Comparison of ENCODE assay signal across 8 cellular contexts in the genomic region with DNA sequence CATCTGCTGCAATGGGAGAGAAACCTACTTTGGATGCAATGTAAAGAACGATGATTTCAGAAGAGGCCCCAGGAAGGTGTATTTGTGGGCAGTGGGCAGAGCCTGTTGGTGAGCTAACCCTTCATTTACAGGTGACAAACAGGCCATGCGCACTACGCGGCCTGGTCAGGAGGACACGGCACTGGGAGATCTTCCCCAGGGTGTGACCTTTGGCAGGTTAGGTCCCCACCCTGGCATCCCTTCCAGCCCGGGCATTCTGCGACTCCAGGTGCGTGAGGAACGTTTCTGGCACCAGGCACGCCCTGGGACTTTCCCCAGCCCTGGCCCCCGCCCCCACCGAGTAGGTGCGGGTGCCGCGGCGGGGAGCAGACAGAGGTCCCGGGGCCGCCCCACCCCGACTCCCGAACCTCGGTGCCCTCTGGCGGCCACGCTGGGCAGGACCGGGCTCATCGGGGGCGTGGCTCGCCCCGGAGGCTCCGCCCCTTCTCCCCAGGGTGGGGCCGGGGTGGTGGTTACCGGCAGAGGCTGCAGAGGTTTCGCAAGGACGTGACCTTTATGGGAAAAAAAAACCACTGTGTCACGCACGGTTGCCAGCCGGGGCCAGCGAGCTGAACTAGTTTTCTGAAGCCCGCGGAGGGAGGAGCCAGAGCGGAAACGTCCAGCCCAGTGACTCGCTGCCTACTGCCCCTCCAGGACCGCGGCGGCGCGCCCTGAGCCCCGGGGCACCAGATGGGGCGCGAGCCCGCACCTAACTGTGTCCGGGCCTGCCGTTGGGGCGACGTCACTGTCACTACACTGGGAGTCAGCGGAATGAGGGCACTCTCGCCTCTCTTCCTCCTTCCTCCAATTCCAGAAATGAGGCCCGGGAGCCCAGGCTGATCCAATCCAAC. TPM values are rescaled to one million over a fixed set of nuclear protein-coding genes. Genes with fewer than 3 reads are reported as not detected.
DNase-seq lines count a peak whose midpoint lies in the region; ATAC-seq and TF ChIP-seq lines count a peak whose summit lies in the region.

No MANE protein-coding gene starts in this region.

- intact Hi-C loops in gastrocnemius medialis (cut with DNase I; ENCODE audit: low total_unique reads): loop anchor here (2.0 kb wide), 1 partner anchor 107 kb away; a partner anchor contains a TSS

- H3K27me3 ChIP-seq in hepatocyte (no peaks in the 10 kb centered on the region), gastrocnemius medialis (no peaks in the 10 kb centered on the region), BE2C (no peaks in the 10 kb centered on the region)

- no peaks in the 10 kb centered on the region for H3K9me3 Mint-ChIP-seq in T-helper 1 cell treated with Interleukin-12 subunit alpha and Interleukin-12 subunit beta and Interleukin-4 antibody, amounts not matched to agents 30 μg/mL and 1 μg/mL, for 36 hours

- peak overlapping the region; percentile 58 for H3K4me3 Mint-ChIP-seq in T-helper 1 cell treated with Interleukin-12 subunit alpha and Interleukin-12 subunit beta and Interleukin-4 antibody, amounts not matched to agents 30 μg/mL and 1 μg/mL, for 36 hours

- H3K79me2 ChIP-seq in hepatocyte: no peaks in the 10 kb centered on the region

- H3K36me3 ChIP-seq in hepatocyte (replicated peaks; ENCODE audit: insufficient read depth, low read depth) (no peaks in the 10 kb centered on the region), gastrocnemius medialis (no peaks in the 10 kb centered on the region), BE2C (no peaks in the 10 kb centered on the region)

- H3K9me3 ChIP-seq in hepatocyte (ENCODE audit: low read depth) (no peaks in the 10 kb centered on the region), gastrocnemius medialis (no peaks in the 10 kb centered on the region), BE2C (no peaks in the 10 kb centered on the region)

- H3K27ac ChIP-seq in hepatocyte: peak overlapping the region; percentile 70
- peak overlapping the region; percentile 75 to 92 (median 82) for H3K27ac ChIP-seq in gastrocnemius medialis

- H3K4me1 ChIP-seq in hepatocyte (ENCODE audit: insufficient read depth) (no peaks in the 10 kb centered on the region), gastrocnemius medialis (peaks cover 0 to 7% of the 10 kb centered on the region in 2 donors), BE2C (no peaks in the 10 kb centered on the region)

- peak overlapping the region; percentile 76 for H2AFZ ChIP-seq in hepatocyte

- peak; percentile 87 for DNase-seq in ELR (ENCODE audit: low read depth)
- DNase-seq in HuH-7 (ENCODE audit: low spot score): peak; percentile 60
- DNase-seq in anterior cingulate cortex (lab: John Stamatoyannopoulos, UW): peak in 52 of 58 donors; percentile 1 to 77 (median 36)
- DNase-seq in hepatocyte (ENCODE audit: low spot score): peak; percentile 85
- DNase-seq in gastrocnemius medialis: peak; percentile 84 to 93
- DNase-seq in BE2C: no peak

- H3K27ac Mint-ChIP-seq in T-helper 1 cell treated with Interleukin-12 subunit alpha and Interleukin-12 subunit beta and Interleukin-4 antibody, amounts not matched to agents 30 μg/mL and 1 μg/mL, for 36 hours: peak overlapping the region; percentile 84

- peak; percentile 53 for TF ChIP-seq CTCF in hepatocyte (IDR thresholded peaks at IDR 0.05; ENCODE audit: poor library complexity)
- peak; percentile 60 to 86 (median 65) for TF ChIP-seq CTCF in gastrocnemius medialis (IDR thresholded peaks at IDR 0.05 in 4 of 5, conservative IDR thresholded peaks at IDR 0.05 in 1 of 5)
- TF ChIP-seq CTCF in BE2C (IDR thresholded peaks at IDR 0.05; ENCODE audit: low read depth, low read length): no peak

- no peaks in the 10 kb centered on the region for H3K27me3 Mint-ChIP-seq in T-helper 1 cell treated with Interleukin-12 subunit alpha and Interleukin-12 subunit beta and Interleukin-4 antibody, amounts not matched to agents 30 μg/mL and 1 μg/mL, for 36 hours (ENCODE audit: low read depth)

- no peaks in the 10 kb centered on the region for H3K36me3 Mint-ChIP-seq in T-helper 1 cell treated with Interleukin-12 subunit alpha and Interleukin-12 subunit beta and Interleukin-4 antibody, amounts not matched to agents 30 μg/mL and 1 μg/mL, for 36 hours (ENCODE audit: low read depth)

- in situ Hi-C loops in gastrocnemius medialis (cut with MboI; ENCODE audit: low sequenced_read_pairs in 4 of 4): loop anchor here in 1 of 4 donors (10.0 kb wide), 1 partner anchor 107 kb away; a partner anchor contains a TSS

- H3K4me2 ChIP-seq in hepatocyte: peak overlapping the region; percentile 74

- no peak overlapping the region for H3K4me3 ChIP-seq in hepatocyte
- peak overlapping the region; percentile 34 to 57 (median 40) for H3K4me3 ChIP-seq in gastrocnemius medialis
- H3K4me3 ChIP-seq in BE2C (ENCODE audit: low read depth, low read length): no peak overlapping the region

- 58% methylated on average over 50 of the region's 58 CpGs for WGBS in hepatocyte (ENCODE audit: low lambda C conversion rate, missing lambda C conversion rate)

- TF ChIP-seq POLR2A in gastrocnemius medialis (IDR thresholded peaks at IDR 0.05): peak; percentile 68 to 73

- no peaks in the 10 kb centered on the region for H4K20me1 ChIP-seq in hepatocyte (ENCODE audit: insufficient read depth, poor library complexity, severe bottlenecking)

- peaks cover 16% of the 10 kb centered on the region for H3K4me1 Mint-ChIP-seq in T-helper 1 cell treated with Interleukin-12 subunit alpha and Interleukin-12 subunit beta and Interleukin-4 antibody, amounts not matched to agents 30 μg/mL and 1 μg/mL, for 36 hours (ENCODE audit: low read depth)

- peak; percentile 82 for ATAC-seq in GM21526 (IDR thresholded peaks at IDR 0.05; ENCODE audit: low FRiP score, unreplicated experiment)
- ATAC-seq in gastrocnemius medialis: peak; percentile 85 to 95

- no peaks in the 10 kb centered on the region for H3K9me2 ChIP-seq in hepatocyte (replicated peaks; ENCODE audit: insufficient read depth)

RNA-seq across cellular contexts. Expression of a gene that starts 5.0 kb away (rescaled TPM):
- total RNA-seq in hepatocyte (not detected in 2 replicates), gastrocnemius medialis (under 1 TPM in 1 of 4 donors, not detected in 3; 0.09 TPM)
- not detected in 2 replicates for polyA plus RNA-seq in hepatocyte
- polyA plus RNA-seq in BE2C (2012; ENCODE audit: insufficient read depth, insufficient read length, low read depth): not detected

Comparison
In these comparisons a context has a peak if more than half of its experiments do, and no peak if none do; other contexts are left out.
1. H3K4me3 ChIP-seq: peak in gastrocnemius medialis (4 of 4); none in hepatocyte (single experiment) and BE2C (single experiment).